In genomic region chr20:4108495-4109306, GRCh38 we compare ENCODE assay signal across 8 cellular contexts. TPM values are rescaled to one million over a fixed set of nuclear protein-coding genes. Genes with fewer than 3 reads are reported as not detected.
DNase-seq lines count a peak whose midpoint lies in the region; ATAC-seq and TF ChIP-seq lines count a peak whose summit lies in the region.

No MANE protein-coding gene starts in this region.

- intact Hi-C loops in activated T-helper 1 cell treated with anti-CD3 and anti-CD28 coated beads, Interleukin-12 subunit alpha, Interleukin-12 subunit beta, Interleukin-2, Interleukin-4 antibody, amounts not matched to agents 30 ng/mL and 10 ng/mL and 1 ng/mL, durations not matched to agents 14 hours and 24 hours and 36 hours (cut with micrococcal nuclease): loop anchor here (1.0 to 5.0 kb wide), 4 partner anchors 21 to 614 kb away; partner anchors contain the start of gene PRND

- H3K27ac Mint-ChIP-seq in activated T-helper 1 cell treated with anti-CD3 and anti-CD28 coated beads, Interleukin-12 subunit alpha, Interleukin-12 subunit beta, Interleukin-2, Interleukin-4 antibody, amounts not matched to agents 30 ng/mL and 10 ng/mL and 1 ng/mL, durations not matched to agents 14 hours and 24 hours and 36 hours: peak overlapping the region; percentile 19

- DNase-seq in AG08395 (ENCODE audit: low spot score) (peak; percentile 88), LNCaP clone FGC (ENCODE audit: low read depth) (peak; percentile 51), RPMI8226 (peak; percentile 83), fibroblast of villous mesenchyme (ENCODE audit: low read depth) (peak; percentile 91), thoracic aorta (ENCODE audit: low spot score) (no peak)
- DNase-seq in activated T-helper 1 cell treated with anti-CD3 and anti-CD28 coated beads, Interleukin-12 subunit alpha, Interleukin-12 subunit beta, Interleukin-2, Interleukin-4 antibody, amounts not matched to agents 30 ng/mL and 10 ng/mL and 1 ng/mL, durations not matched to agents 14 hours and 24 hours and 36 hours (ENCODE audit: low spot score): peak; percentile 62

- H3K4me3 Mint-ChIP-seq in activated T-helper 1 cell treated with anti-CD3 and anti-CD28 coated beads, Interleukin-12 subunit alpha, Interleukin-12 subunit beta, Interleukin-2, Interleukin-4 antibody, amounts not matched to agents 30 ng/mL and 10 ng/mL and 1 ng/mL, durations not matched to agents 14 hours and 24 hours and 36 hours: no peak overlapping the region

- no peak overlapping the region for H3K4me3 ChIP-seq in LNCaP clone FGC (ENCODE audit: low read depth, low read length)
- H3K4me3 ChIP-seq in fibroblast of villous mesenchyme (ENCODE audit: low read depth, low read length): no peak overlapping the region
- H3K4me3 ChIP-seq in neutrophil (ENCODE audit: low read depth in 1 of 2, low read length in 1 of 2): no peak overlapping the region
- H3K4me3 ChIP-seq in thoracic aorta: no peak overlapping the region

- H3K4me1 ChIP-seq in neutrophil (ENCODE audit: control insufficient read depth in 1 of 2, insufficient read depth in 1 of 2, low read depth in 1 of 2, low read length in 1 of 2) (peaks cover 8% of the 10 kb centered on the region in 2 experiments), thoracic aorta (ENCODE audit: control insufficient read depth in 1 of 2, low read depth in 2 of 2) (peaks cover 0 to 13% of the 10 kb centered on the region in 2 donors)

- peaks cover 39% of the 10 kb centered on the region for H3K4me1 Mint-ChIP-seq in activated T-helper 1 cell treated with anti-CD3 and anti-CD28 coated beads, Interleukin-12 subunit alpha, Interleukin-12 subunit beta, Interleukin-2, Interleukin-4 antibody, amounts not matched to agents 30 ng/mL and 10 ng/mL and 1 ng/mL, durations not matched to agents 14 hours and 24 hours and 36 hours (ENCODE audit: low read depth)

- H3K27me3 Mint-ChIP-seq in activated T-helper 1 cell treated with anti-CD3 and anti-CD28 coated beads, Interleukin-12 subunit alpha, Interleukin-12 subunit beta, Interleukin-2, Interleukin-4 antibody, amounts not matched to agents 30 ng/mL and 10 ng/mL and 1 ng/mL, durations not matched to agents 14 hours and 24 hours and 36 hours (ENCODE audit: insufficient read depth): no peaks in the 10 kb centered on the region

- H3K9me3 Mint-ChIP-seq in activated T-helper 1 cell treated with anti-CD3 and anti-CD28 coated beads, Interleukin-12 subunit alpha, Interleukin-12 subunit beta, Interleukin-2, Interleukin-4 antibody, amounts not matched to agents 30 ng/mL and 10 ng/mL and 1 ng/mL, durations not matched to agents 14 hours and 24 hours and 36 hours: no peaks in the 10 kb centered on the region

- ATAC-seq in GM18909 (IDR thresholded peaks at IDR 0.05; ENCODE audit: poor library complexity, unreplicated experiment) (peak; percentile 58), thoracic aorta (ENCODE audit: insufficient number of reproducible peaks, low FRiP score, low read depth) (no peak)

- peak; percentile 94 for TF ChIP-seq CTCF in LNCaP clone FGC (IDR thresholded peaks at IDR 0.05; ENCODE audit: control insufficient read depth, extremely low read depth, insufficient read depth)
- TF ChIP-seq CTCF in fibroblast of villous mesenchyme (IDR thresholded peaks at IDR 0.05; ENCODE audit: insufficient read depth, low read depth, low read length): peak; percentile 100
- peak; percentile 57 for TF ChIP-seq CTCF in neutrophil (IDR thresholded peaks at IDR 0.05)
- peak; percentile 93 for TF ChIP-seq CTCF in thoracic aorta (IDR thresholded peaks at IDR 0.05)

- H3K36me3 Mint-ChIP-seq in activated T-helper 1 cell treated with anti-CD3 and anti-CD28 coated beads, Interleukin-12 subunit alpha, Interleukin-12 subunit beta, Interleukin-2, Interleukin-4 antibody, amounts not matched to agents 30 ng/mL and 10 ng/mL and 1 ng/mL, durations not matched to agents 14 hours and 24 hours and 36 hours (ENCODE audit: low read depth): no peaks in the 10 kb centered on the region

- H3K27ac ChIP-seq in neutrophil (no peak overlapping the region), thoracic aorta (no peak overlapping the region)

- H3K27me3 ChIP-seq in neutrophil (no peaks in the 10 kb centered on the region), thoracic aorta (replicated peaks; ENCODE audit: insufficient read depth) (no peaks in the 10 kb centered on the region)

- H3K9me3 ChIP-seq in neutrophil (no peaks in the 10 kb centered on the region), thoracic aorta (no peaks in the 10 kb centered on the region)

- H3K36me3 ChIP-seq in neutrophil (no peaks in the 10 kb centered on the region), thoracic aorta (no peaks in the 10 kb centered on the region)

RNA-seq across cellular contexts. Expression of gene SMOX, which starts 39.9 kb away (rescaled TPM):
- 34.5 and 34.7 TPM in 2 replicates for total RNA-seq in activated T-helper 1 cell treated with anti-CD3 and anti-CD28 coated beads, Interleukin-12 subunit alpha, Interleukin-12 subunit beta, Interleukin-2, Interleukin-4 antibody, amounts not matched to agents 30 ng/mL and 10 ng/mL and 1 ng/mL, durations not matched to agents 14 hours and 24 hours and 36 hours
- 5.2 and 7.1 TPM in 2 replicates for total RNA-seq in fibroblast of villous mesenchyme
- 10 to 100 TPM in 1 of 2 donors, 1 to 10 TPM in 1; 6.9 to 24.2 TPM for total RNA-seq in thoracic aorta
